8 cellular contexts compared by ENCODE assay signal in the genomic region with DNA sequence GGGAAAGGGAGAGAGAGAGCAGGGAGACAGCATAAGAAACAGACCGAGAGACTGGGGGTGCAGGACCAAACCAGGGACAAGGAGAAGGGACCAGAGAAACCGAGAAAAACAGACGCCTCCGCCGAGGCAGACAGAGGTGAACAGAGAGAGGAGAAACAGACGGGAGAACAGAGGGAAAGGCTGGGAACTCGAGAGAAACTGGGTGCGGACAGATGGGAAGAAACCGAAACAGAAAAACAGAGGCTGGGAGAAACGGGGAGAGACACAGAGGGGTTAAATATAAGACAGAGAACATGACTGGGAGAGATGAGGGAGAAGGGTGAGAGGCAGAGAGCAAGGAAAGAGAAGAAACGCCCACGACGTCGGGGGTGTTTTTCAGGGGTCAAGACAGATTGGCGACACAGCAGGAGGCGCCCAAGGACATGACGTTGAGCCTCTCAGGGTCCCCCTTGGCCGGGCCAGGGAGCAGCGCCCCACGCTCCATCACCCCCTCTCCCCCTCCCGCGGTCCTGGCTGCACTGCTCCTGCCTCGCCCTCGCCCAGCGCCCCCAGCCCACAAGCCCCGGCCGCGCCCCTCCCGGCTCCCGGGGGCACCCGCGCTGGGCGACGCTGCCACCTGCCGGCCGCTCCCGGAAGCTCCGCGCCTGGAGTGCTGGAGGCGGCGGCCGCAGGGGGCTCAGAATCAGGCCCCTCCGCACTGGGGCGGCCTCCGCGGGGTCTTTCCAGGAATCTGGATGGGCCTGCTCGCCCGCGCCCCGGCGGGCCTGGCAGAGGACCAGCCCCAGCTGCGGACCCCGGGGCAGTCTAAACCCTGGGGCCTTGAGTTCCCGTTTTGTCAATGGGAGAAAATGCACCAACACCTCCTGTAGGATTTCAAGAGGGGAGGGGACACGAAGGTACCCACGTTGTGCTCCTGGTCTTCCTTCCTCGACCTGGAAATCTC. TPM values are rescaled to one million over a fixed set of nuclear protein-coding genes. Genes with fewer than 3 reads are reported as not detected.
A peak's percentile ranks its signal among the peaks of the same experiment; 100 is the strongest.
DNase-seq lines count a peak whose midpoint lies in the region; ATAC-seq and TF ChIP-seq lines count a peak whose summit lies in the region.

No MANE protein-coding gene starts in this region.

- POLR2A ChIA-PET in Caco-2 (lab: Charles Lee) = no interaction called here
- POLR2A ChIA-PET in activated B cell treated with CpG ODN at 0.5 μM for 24 hours (lab: Charles Lee) = interaction anchor here (1.1 kb wide), 1 partner anchor 73 kb away, joined by 5 read pairs; no protein-coding TSS in a partner anchor

- no peaks in the 10 kb centered on the region for H3K9me3 ChIP-seq in Caco-2

- ATAC-seq in activated B cell treated with CpG ODN at 0.5 μM for 24 hours (ENCODE audit: low read depth) (peak; percentile 70), left colon (peak; percentile 56), GM21528 (IDR thresholded peaks at IDR 0.05; ENCODE audit: low FRiP score, unreplicated experiment) (no peak)
- ATAC-seq in central memory CD8-positive, alpha-beta T cell (replicated peaks; ENCODE audit: extremely low read depth, poor library complexity, severe bottlenecking) = peak; percentile 38

- BruUV-seq in Caco-2 (replicated peaks; lab: Mats Ljungman, UMichigan) = no TSS peak

- H3K36me3 Mint-ChIP-seq in Caco-2 (ENCODE audit: insufficient read depth, unreplicated experiment) = peaks cover 5% of the 10 kb centered on the region
- no peaks in the 10 kb centered on the region for H3K36me3 Mint-ChIP-seq in activated B cell treated with CpG ODN at 0.5 μM for 24 hours (ENCODE audit: low read depth)
- peaks cover 2% of the 10 kb centered on the region for H3K36me3 Mint-ChIP-seq in central memory CD8-positive, alpha-beta T cell (ENCODE audit: insufficient read depth)

- intact Hi-C loops in Caco-2 (cut with micrococcal nuclease; ENCODE audit: unreplicated experiment) (loop anchor here (1.0 kb wide), 1 partner anchor 73 kb away; no protein-coding TSS in a partner anchor), activated B cell treated with CpG ODN at 0.5 μM for 24 hours (cut with micrococcal nuclease) (loop anchor here (1.0 kb wide), 4 partner anchors 24 to 179 kb away; no protein-coding TSS in a partner anchor), left colon (cut with DNase I, micrococcal nuclease) (loop anchor here (2.0 to 5.0 kb wide), 2 partner anchors 71 to 72 kb away; partner anchors contain the start of gene COL1A1 (in 2 of the 2))

- H3K4me3 ChIP-seq in Caco-2 (ENCODE audit: low read depth, low read length) = peak overlapping the region; percentile 31

- peak overlapping the region; percentile 77 for H3K4me3 Mint-ChIP-seq in Caco-2 (ENCODE audit: unreplicated experiment)
- peak overlapping the region; percentile 68 for H3K4me3 Mint-ChIP-seq in activated B cell treated with CpG ODN at 0.5 μM for 24 hours
- peak overlapping the region; percentile 83 for H3K4me3 Mint-ChIP-seq in central memory CD8-positive, alpha-beta T cell

- no peaks in the 10 kb centered on the region for H3K9me3 Mint-ChIP-seq in Caco-2 (ENCODE audit: unreplicated experiment)
- H3K9me3 Mint-ChIP-seq in activated B cell treated with CpG ODN at 0.5 μM for 24 hours = no peaks in the 10 kb centered on the region
- no peaks in the 10 kb centered on the region for H3K9me3 Mint-ChIP-seq in central memory CD8-positive, alpha-beta T cell

- no peaks in the 10 kb centered on the region for H3K36me3 ChIP-seq in Caco-2 (ENCODE audit: control insufficient read depth, insufficient read depth, low read length)

- H3K4me1 ChIP-seq in Caco-2 = peaks cover 43% of the 10 kb centered on the region

- H3K4me1 Mint-ChIP-seq in Caco-2 (ENCODE audit: low read depth, unreplicated experiment) = peaks cover 28% of the 10 kb centered on the region
- H3K4me1 Mint-ChIP-seq in activated B cell treated with CpG ODN at 0.5 μM for 24 hours = peaks cover 9% of the 10 kb centered on the region
- peaks cover 8% of the 10 kb centered on the region for H3K4me1 Mint-ChIP-seq in central memory CD8-positive, alpha-beta T cell

- no peaks in the 10 kb centered on the region for H3K27me3 ChIP-seq in Caco-2 (replicated peaks; ENCODE audit: control insufficient read depth, insufficient read depth, low read length)

- in situ Hi-C loops in KBM-7 (cut with MboI; ENCODE audit: low pct_unique_long_range_greater_than_20kb, low sequenced_read_pairs) = loop anchor here (10.0 kb wide), 1 partner anchor 58 kb away; no protein-coding TSS in a partner anchor

- peak; percentile 75 to 99 for TF ChIP-seq CTCF in Caco-2 (IDR thresholded peaks at IDR 0.05; ENCODE audit: insufficient read depth in 1 of 2, low read depth in 1 of 2, low read length in 1 of 2, severe bottlenecking in 1 of 2, unreplicated experiment in 1 of 2)
- TF ChIP-seq CTCF in activated B cell treated with CpG ODN at 0.5 μM for 24 hours (IDR thresholded peaks at IDR 0.05) = peak; percentile 87

- peak; percentile 73 to 93 for DNase-seq in Caco-2
- peak; percentile 45 for DNase-seq in KBM-7
- DNase-seq in activated B cell treated with CpG ODN at 0.5 μM for 24 hours = peak; percentile 72
- DNase-seq in central memory CD8-positive, alpha-beta T cell (ENCODE audit: low spot score in 2 of 2) = peak in 1 of 2 donors; percentile 44
- DNase-seq in left colon = peak in 1 of 2 donors; percentile 69
- peak; percentile 51 to 55 for DNase-seq in stimulated activated CD4-positive, alpha-beta T cell treated with anti-CD3 and anti-CD28 coated beads, Interleukin-2, amount 100 ng/mL, for 48 hours
- no peak for DNase-seq in cortex of kidney (lab: John Stamatoyannopoulos, UW)

- H3K27me3 Mint-ChIP-seq in Caco-2 (ENCODE audit: insufficient read depth, unreplicated experiment) (no peaks in the 10 kb centered on the region), activated B cell treated with CpG ODN at 0.5 μM for 24 hours (peaks cover 40% of the 10 kb centered on the region)
- H3K27me3 Mint-ChIP-seq in central memory CD8-positive, alpha-beta T cell = peaks cover 52% of the 10 kb centered on the region

- CTCF ChIA-PET in Caco-2 (lab: Charles Lee) (interaction anchor here (0.7 to 9.2 kb wide), 13 partner anchors 10 to 112 kb away, joined by 3 to 245 read pairs (median 4); partner anchors contain the start of gene COL1A1), activated B cell treated with CpG ODN at 0.5 μM for 24 hours (lab: Charles Lee) (interaction anchor here (1.0 to 4.5 kb wide), 8 partner anchors 15 to 179 kb away, joined by 3 to 56 read pairs (median 6); partner anchors contain the start of gene COL1A1)

- H3K27ac Mint-ChIP-seq in Caco-2 (ENCODE audit: unreplicated experiment) (peak overlapping the region; percentile 3), activated B cell treated with CpG ODN at 0.5 μM for 24 hours (no peak overlapping the region)
- peak overlapping the region; percentile 9 for H3K27ac Mint-ChIP-seq in central memory CD8-positive, alpha-beta T cell (ENCODE audit: low read depth)

RNA-seq across cellular contexts. Expression of gene TMEM92, which starts 1.3 kb away (rescaled TPM):
- total RNA-seq in Caco-2 (2022) (14.6 and 14.8 TPM in 2 replicates), activated B cell treated with CpG ODN at 0.5 μM for 24 hours (not detected in 2 replicates), left colon (1 to 10 TPM; 3.4 to 9.4 TPM)
